Comparison of ENCODE assay signal across 11 cellular contexts in the genomic region with DNA sequence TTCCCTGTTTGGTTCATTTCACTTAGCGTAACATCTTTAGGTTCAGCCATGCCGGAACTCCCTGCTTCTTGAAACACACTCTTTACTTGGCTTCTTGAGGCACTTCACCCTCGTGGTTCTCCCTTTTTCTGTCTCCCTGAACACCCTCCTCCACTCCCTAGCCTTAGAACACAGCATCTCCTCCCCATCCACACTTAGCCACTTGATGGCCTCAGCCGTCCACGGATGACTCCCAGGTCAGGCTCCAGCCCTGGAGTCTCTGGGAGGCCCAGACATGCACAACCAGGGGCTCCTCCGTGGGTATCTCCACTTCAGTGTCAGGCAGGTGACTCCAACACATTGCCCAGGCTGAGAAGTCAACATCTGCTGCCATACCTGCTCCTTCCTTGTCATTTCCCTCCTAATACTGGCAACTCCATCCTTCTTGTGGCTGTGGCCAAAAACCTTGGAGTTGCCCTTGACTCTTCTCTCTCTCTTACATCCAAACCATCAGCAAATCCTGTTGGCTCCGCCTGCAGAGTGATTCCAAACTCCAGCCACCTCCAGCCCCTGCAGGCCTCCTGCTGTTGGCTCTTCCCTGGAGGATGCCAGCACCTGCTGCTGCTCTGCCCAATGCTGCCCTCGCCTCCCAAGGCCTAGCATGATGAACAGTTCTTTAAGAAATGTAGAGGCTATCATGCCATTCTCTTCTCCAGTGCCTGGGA. TPM values are rescaled to one million over a fixed set of nuclear protein-coding genes. Genes with fewer than 3 reads are reported as not detected.
DNase-seq lines count a peak whose midpoint lies in the region; ATAC-seq and TF ChIP-seq lines count a peak whose summit lies in the region.
"Had no signal": no experiment of that assay in that cellular context is flagged by ENCODE, and none has a peak within 500 bp of the region (broad histone marks: within the 10 kb centered on the region; RNA-seq: fewer than 3 reads in every experiment).

No MANE protein-coding gene starts in this region.

- H3K36me3 ChIP-seq in DOHH2 (ENCODE audit: control insufficient read depth, low read length) (no peaks in the 10 kb centered on the region), lower lobe of right lung (no peaks in the 10 kb centered on the region)

- no peaks in the 10 kb centered on the region for H4K20me1 ChIP-seq in DOHH2 (ENCODE audit: control insufficient read depth, insufficient read depth, low read depth, low read length)

- H3K4me3 ChIP-seq in DOHH2 (ENCODE audit: low read length) (no peak overlapping the region), lower lobe of right lung (no peak overlapping the region)

- no peak for ATAC-seq in central memory CD8-positive, alpha-beta T cell (replicated peaks; ENCODE audit: extremely low read depth, poor library complexity, severe bottlenecking)
- ATAC-seq in lower lobe of right lung (no peak), HG03520 (IDR thresholded peaks at IDR 0.05; ENCODE audit: unreplicated experiment) (no peak), GM19452 (IDR thresholded peaks at IDR 0.05; ENCODE audit: unreplicated experiment) (no peak)
- ATAC-seq: naive thymus-derived CD8-positive, alpha-beta T cell had no signal

- intact Hi-C loops in lower lobe of right lung (cut with DNase I): no loop called here

- peaks cover 23% of the 10 kb centered on the region for H3K4me1 Mint-ChIP-seq in central memory CD8-positive, alpha-beta T cell

- H3K36me3 Mint-ChIP-seq in central memory CD8-positive, alpha-beta T cell (ENCODE audit: insufficient read depth): no peaks in the 10 kb centered on the region
- H3K36me3 Mint-ChIP-seq: naive thymus-derived CD8-positive, alpha-beta T cell had no signal

- H3K4me2 ChIP-seq in DOHH2 (ENCODE audit: low read length): no peak overlapping the region

- H3K9me3 Mint-ChIP-seq in central memory CD8-positive, alpha-beta T cell: no peaks in the 10 kb centered on the region
- H3K9me3 Mint-ChIP-seq: naive thymus-derived CD8-positive, alpha-beta T cell had no signal

- no peaks in the 10 kb centered on the region for H3K9me3 ChIP-seq in DOHH2 (ENCODE audit: control insufficient read depth, insufficient read depth, low read length)
- no peaks in the 10 kb centered on the region for H3K9me3 ChIP-seq in lower lobe of right lung

- no peaks in the 10 kb centered on the region for H3K9me2 ChIP-seq in DOHH2 (replicated peaks; ENCODE audit: control insufficient read depth, low read length)

- H3K27me3 Mint-ChIP-seq in central memory CD8-positive, alpha-beta T cell: no peaks in the 10 kb centered on the region

- H3K4me1 ChIP-seq in DOHH2 (ENCODE audit: control insufficient read depth, low read length) (no peaks in the 10 kb centered on the region), lower lobe of right lung (peaks cover 3% of the 10 kb centered on the region)

- H3K79me2 ChIP-seq in DOHH2 (ENCODE audit: control insufficient read depth, low read length): no peaks in the 10 kb centered on the region

- no peak overlapping the region for H3K27ac ChIP-seq in DOHH2 (ENCODE audit: low read depth, low read length)
- no peak overlapping the region for H3K27ac ChIP-seq in lower lobe of right lung

- peak; percentile 38 for DNase-seq in HuH-7 (ENCODE audit: low spot score)
- DNase-seq in central memory CD8-positive, alpha-beta T cell (ENCODE audit: low spot score in 2 of 2): no peak
- no peak for DNase-seq in lower lobe of right lung
- DNase-seq in activated effector memory CD4-positive, alpha-beta T cell treated with anti-CD3 and anti-CD28 coated beads, Interleukin-2, amount 50 U/mL, for 16 hours: no peak
- DNase-seq in Ammon's horn (ENCODE audit: low spot score): no peak
- DNase-seq: effector memory CD4-positive, alpha-beta T cell; naive thymus-derived CD8-positive, alpha-beta T cell; NCI-H774 had no signal

- peak overlapping the region; percentile 88 for H3K27ac Mint-ChIP-seq in central memory CD8-positive, alpha-beta T cell (ENCODE audit: low read depth)

- H3K4me3 Mint-ChIP-seq in central memory CD8-positive, alpha-beta T cell: peak overlapping the region; percentile 27

- TF ChIP-seq CTCF in DOHH2 (IDR thresholded peaks at IDR 0.05; ENCODE audit: low read depth, low read length, poor library complexity, severe bottlenecking): peak; percentile 20
- peak; percentile 34 for TF ChIP-seq CTCF in lower lobe of right lung (IDR thresholded peaks at IDR 0.05)

- H3F3A ChIP-seq in DOHH2 (ENCODE audit: control insufficient read depth, insufficient read depth): no peaks in the 10 kb centered on the region

- peaks cover 12% of the 10 kb centered on the region; the same call in 1 of the 2 replicates for H3K27me3 ChIP-seq in DOHH2 (ENCODE audit: control insufficient read depth, low read length)
- no peaks in the 10 kb centered on the region for H3K27me3 ChIP-seq in lower lobe of right lung (ENCODE audit: low read depth)

RNA-seq across cellular contexts. Expression of a gene that starts 8.4 kb away (rescaled TPM):
- 249 TPM for total RNA-seq in lower lobe of right lung

RNA-seq across cellular contexts. Expression of a gene that starts 27.7 kb away (rescaled TPM):
- 13.8 TPM for total RNA-seq in lower lobe of right lung
